7 cellular contexts compared by ENCODE assay signal in genomic region chr21:40386981-40387380, GRCh38.
"Had no signal": no experiment of that assay in that cellular context is flagged by ENCODE, and none has a peak within 500 bp of the region (broad histone marks: within the 10 kb centered on the region; RNA-seq: fewer than 3 reads in every experiment).

No MANE protein-coding gene starts in this region.

- H3K27ac Mint-ChIP-seq: HFFc6 had no signal

- H3K27ac ChIP-seq: GM23248 had no signal

- H3K4me1 ChIP-seq: HAP-1 had no signal

- ATAC-seq: HCT116 had no signal

- H3K4me3 ChIP-seq: GM23248, HAP-1, K562 had no signal

- H3K4me3 Mint-ChIP-seq: HFFc6 had no signal

- H2AFZ ChIP-seq: GM23248 had no signal

- H3K9ac ChIP-seq: GM23248 had no signal

- H3K36me3 ChIP-seq: HAP-1 had no signal

- DNase-seq: GOT3, HFFc6, IMR-90 had no signal
